ENCODE assay signal across 9 cellular contexts in the genomic region with DNA sequence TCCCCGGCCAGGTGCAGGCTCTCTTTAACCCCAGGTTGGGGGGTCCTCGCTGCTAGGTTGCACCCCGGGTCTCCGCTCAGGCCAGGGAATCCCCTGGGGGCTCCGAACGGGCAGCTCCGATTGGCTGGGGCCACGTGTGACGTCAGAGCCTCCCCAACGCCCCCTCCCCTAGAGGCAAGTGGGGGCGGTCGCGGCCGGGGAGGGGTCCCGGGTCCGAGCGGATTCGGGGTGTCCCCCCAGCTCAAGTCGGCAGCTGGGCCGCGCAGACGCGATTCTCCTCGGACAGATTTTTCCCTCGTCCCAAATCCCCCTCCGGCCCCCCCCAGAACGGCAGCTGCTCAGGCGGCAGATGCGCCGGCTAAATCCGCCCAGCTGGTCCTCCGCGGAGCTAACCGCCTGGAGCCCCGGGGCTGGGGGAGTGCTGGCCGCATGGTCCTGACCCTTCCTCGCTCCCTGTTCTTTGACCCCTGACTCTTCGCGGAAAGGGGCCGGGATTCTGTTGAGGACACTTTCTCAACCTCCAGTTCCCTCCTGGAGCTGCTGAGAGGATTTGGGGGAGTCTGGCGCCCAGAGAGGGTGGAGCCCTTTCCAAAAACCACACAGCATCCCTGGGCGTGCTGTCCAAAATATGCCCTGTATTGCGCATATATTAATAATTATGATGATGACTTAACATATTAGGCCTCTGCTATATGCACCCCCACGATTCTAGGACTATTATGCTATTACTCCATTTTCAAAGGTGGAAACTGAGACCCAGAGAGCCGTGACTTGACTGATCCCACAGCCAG. TPM values are rescaled to one million over a fixed set of nuclear protein-coding genes. Genes with fewer than 3 reads are reported as not detected.
DNase-seq lines count a peak whose midpoint lies in the region; ATAC-seq and TF ChIP-seq lines count a peak whose summit lies in the region.
"Had no signal": no experiment of that assay in that cellular context is flagged by ENCODE, and none has a peak within 500 bp of the region (broad histone marks: within the 10 kb centered on the region; RNA-seq: fewer than 3 reads in every experiment).

No MANE protein-coding gene starts in this region.

- H3K9me2 ChIP-seq in Loucy (replicated peaks; ENCODE audit: low read depth, low read length), result no peaks in the 10 kb centered on the region

- DNase-seq in Caco-2, result no peak
- peak; percentile 85 for DNase-seq in osteoblast (ENCODE audit: insufficient read length, low spot score, missing footprints)
- no peak for DNase-seq in activated CD8-positive, alpha-beta memory T cell treated with anti-CD3 and anti-CD28 coated beads, Interleukin-2, amount 50 U/mL, for 48 hours

- POLR2A ChIA-PET in Caco-2 (lab: Charles Lee), result no interaction called here

- no peak overlapping the region for H3K27ac Mint-ChIP-seq in Caco-2 (ENCODE audit: unreplicated experiment)
- no peak overlapping the region for H3K27ac Mint-ChIP-seq in activated T-helper 17 cell treated with anti-CD3 and anti-CD28 coated beads, Interleukin-2, amount 50 U/mL, for 72 hours

- no peak overlapping the region for H3K9ac ChIP-seq in Loucy (ENCODE audit: low read depth, low read length, poor library complexity, severe bottlenecking)
- no peak overlapping the region for H3K9ac ChIP-seq in duodenal mucosa (ENCODE audit: low read depth in 1 of 2, low read length in 2 of 2)

- H3K4me2 ChIP-seq in Loucy (ENCODE audit: low read depth, low read length, poor library complexity, severe bottlenecking) (peak overlapping the region; percentile 74), osteoblast (ENCODE audit: insufficient read depth, low read length) (peak overlapping the region; percentile 39)

- no peaks in the 10 kb centered on the region for H3K9me3 Mint-ChIP-seq in Caco-2 (ENCODE audit: unreplicated experiment)
- no peaks in the 10 kb centered on the region for H3K9me3 Mint-ChIP-seq in activated T-helper 17 cell treated with anti-CD3 and anti-CD28 coated beads, Interleukin-2, amount 50 U/mL, for 72 hours

- H3F3A ChIP-seq in Loucy (ENCODE audit: low read depth), result no peaks in the 10 kb centered on the region

- peaks cover 9% of the 10 kb centered on the region for H3K4me1 Mint-ChIP-seq in Caco-2 (ENCODE audit: low read depth, unreplicated experiment)
- peaks cover 8% of the 10 kb centered on the region for H3K4me1 Mint-ChIP-seq in activated T-helper 17 cell treated with anti-CD3 and anti-CD28 coated beads, Interleukin-2, amount 50 U/mL, for 72 hours

- H2AFZ ChIP-seq in Loucy (ENCODE audit: low read length) (peak overlapping the region; percentile 77), osteoblast (ENCODE audit: low read length) (no peak overlapping the region)

- intact Hi-C loops in Caco-2 (cut with micrococcal nuclease; ENCODE audit: unreplicated experiment), result loop anchor here (5.0 kb wide), 1 partner anchor 37 kb away; no protein-coding TSS in a partner anchor

- peaks cover 12% of the 10 kb centered on the region for H3K27me3 Mint-ChIP-seq in Caco-2 (ENCODE audit: insufficient read depth, unreplicated experiment)
- H3K27me3 Mint-ChIP-seq in activated T-helper 17 cell treated with anti-CD3 and anti-CD28 coated beads, Interleukin-2, amount 50 U/mL, for 72 hours, result peaks cover 31% of the 10 kb centered on the region

- no peaks in the 10 kb centered on the region for H3K79me2 ChIP-seq in Loucy (ENCODE audit: insufficient read depth, low read length)
- no peaks in the 10 kb centered on the region for H3K79me2 ChIP-seq in osteoblast (ENCODE audit: insufficient read depth, low read length)

- H3K4me3 ChIP-seq in Caco-2 (ENCODE audit: low read depth, low read length) (peak overlapping the region; percentile 52), Loucy (ENCODE audit: low read length, poor library complexity, severe bottlenecking) (peak overlapping the region; percentile 70), duodenal mucosa (ENCODE audit: low read depth in 1 of 2, low read length in 2 of 2) (peak overlapping the region; percentile 22 to 36), osteoblast (ENCODE audit: insufficient read depth, low read length) (peak overlapping the region; percentile 25)

- no peaks in the 10 kb centered on the region for H4K20me1 ChIP-seq in Loucy (ENCODE audit: insufficient read depth, low read length, poor library complexity, severe bottlenecking)
- no peaks in the 10 kb centered on the region for H4K20me1 ChIP-seq in osteoblast (ENCODE audit: insufficient read depth, low read length)

- no peak for TF ChIP-seq CTCF in Caco-2 (IDR thresholded peaks at IDR 0.05; ENCODE audit: insufficient read depth in 1 of 2, low read depth in 1 of 2, low read length in 1 of 2, severe bottlenecking in 1 of 2, unreplicated experiment in 1 of 2)
- TF ChIP-seq CTCF in Loucy (conservative IDR thresholded peaks at IDR 0.05; ENCODE audit: low read length), result no peak
- TF ChIP-seq CTCF in osteoblast (IDR thresholded peaks at IDR 0.05; ENCODE audit: extremely low read depth, low read depth, low read length), result no peak

- H3K27ac ChIP-seq in duodenal mucosa (ENCODE audit: low read depth, low read length), result no peak overlapping the region
- no peak overlapping the region for H3K27ac ChIP-seq in osteoblast (ENCODE audit: low read depth, low read length)

- H3K36me3 ChIP-seq in Caco-2 (ENCODE audit: control insufficient read depth, insufficient read depth, low read length) (no peaks in the 10 kb centered on the region), Loucy (ENCODE audit: insufficient read depth, low read length) (no peaks in the 10 kb centered on the region), duodenal mucosa (ENCODE audit: control insufficient read depth in 1 of 2, insufficient read depth in 2 of 2, low read length in 2 of 2) (no peaks in the 10 kb centered on the region), osteoblast (ENCODE audit: insufficient read depth, low read length) (no peaks in the 10 kb centered on the region)

- BruUV-seq in Caco-2 (replicated peaks; lab: Mats Ljungman, UMichigan), result no TSS peak

- H3K9me3 ChIP-seq in Caco-2 (no peaks in the 10 kb centered on the region), Loucy (ENCODE audit: insufficient read depth, low read depth, low read length) (no peaks in the 10 kb centered on the region), duodenal mucosa (ENCODE audit: control insufficient read depth in 1 of 2, low read length in 2 of 2) (no peaks in the 10 kb centered on the region), osteoblast (ENCODE audit: low read depth, low read length) (no peaks in the 10 kb centered on the region)

- H3K4me3 Mint-ChIP-seq in Caco-2 (ENCODE audit: unreplicated experiment), result peak overlapping the region; percentile 54
- H3K4me3 Mint-ChIP-seq in activated T-helper 17 cell treated with anti-CD3 and anti-CD28 coated beads, Interleukin-2, amount 50 U/mL, for 72 hours, result no peak overlapping the region

- no peak for ATAC-seq in GM19324 (IDR thresholded peaks at IDR 0.05; ENCODE audit: low FRiP score, unreplicated experiment)
- no peak for ATAC-seq in HG02981 (IDR thresholded peaks at IDR 0.05; ENCODE audit: unreplicated experiment)
- ATAC-seq in activated T-helper 17 cell treated with anti-CD3 and anti-CD28 coated beads, Interleukin-2, amount 50 U/mL, for 72 hours (replicated peaks), result no peak

- peaks cover 13% of the 10 kb centered on the region for H3K4me1 ChIP-seq in Caco-2
- H3K4me1 ChIP-seq in Loucy (ENCODE audit: insufficient read depth, low read length, poor library complexity, severe bottlenecking), result peaks cover 8% of the 10 kb centered on the region
- H3K4me1 ChIP-seq in duodenal mucosa (ENCODE audit: control insufficient read depth in 1 of 2, insufficient read depth in 2 of 2, low read length in 2 of 2), result peaks cover 0 to 4% of the 10 kb centered on the region in 2 donors
- H3K4me1 ChIP-seq in osteoblast (ENCODE audit: insufficient read depth, low read length), result no peaks in the 10 kb centered on the region

- H3K27me3 ChIP-seq in Caco-2 (replicated peaks; ENCODE audit: control insufficient read depth, insufficient read depth, low read length), result no peaks in the 10 kb centered on the region
- no peaks in the 10 kb centered on the region for H3K27me3 ChIP-seq in Loucy (ENCODE audit: insufficient read depth, low read length, poor library complexity, severe bottlenecking)
- H3K27me3 ChIP-seq in duodenal mucosa (ENCODE audit: control insufficient read depth in 1 of 2, insufficient read depth in 2 of 2, low read length in 2 of 2), result peaks cover 47 to 59% of the 10 kb centered on the region in 2 donors
- peaks cover 37% of the 10 kb centered on the region for H3K27me3 ChIP-seq in osteoblast (ENCODE audit: insufficient read depth, low read length)

- no peaks in the 10 kb centered on the region for H3K36me3 Mint-ChIP-seq in Caco-2 (ENCODE audit: insufficient read depth, unreplicated experiment)
- H3K36me3 Mint-ChIP-seq in activated T-helper 17 cell treated with anti-CD3 and anti-CD28 coated beads, Interleukin-2, amount 50 U/mL, for 72 hours (ENCODE audit: low read depth), result peaks cover 8% of the 10 kb centered on the region

- CTCF ChIA-PET in Caco-2 (lab: Charles Lee), result interaction anchor here (0.6 kb wide), 1 partner anchor 8 kb away, joined by 3 read pairs; no protein-coding TSS in a partner anchor

RNA-seq across cellular contexts. Expression of a gene that starts 25.4 kb away (rescaled TPM):
- total RNA-seq in Caco-2 (2022) (0.39 and 0.44 TPM in 2 replicates), osteoblast (0.29 and 0.36 TPM in 2 replicates)
- total RNA-seq in activated T-helper 17 cell treated with anti-CD3 and anti-CD28 coated beads, Interleukin-2, amount 50 U/mL, for 72 hours, result under 1 TPM in 1 of 2 donors, not detected in 1; 0.05 TPM
- total RNA-seq: T-helper 1 cell treated with Interleukin-12 subunit alpha and Interleukin-12 subunit beta and Interleukin-4 antibody, amounts not matched to agents 30 ng/mL and 1 ng/mL, for 36 hours had no signal

RNA-seq across cellular contexts. Expression of a gene that starts 45.0 kb away (rescaled TPM):
- total RNA-seq in Caco-2 (2022) (0.32 and 0.61 TPM in 2 replicates), osteoblast (not detected in 2 replicates)
- under 1 TPM; 0.53 to 0.93 TPM for total RNA-seq in activated T-helper 17 cell treated with anti-CD3 and anti-CD28 coated beads, Interleukin-2, amount 50 U/mL, for 72 hours

RNA-seq across cellular contexts. Expression of a gene that starts 49.8 kb away (rescaled TPM):
- total RNA-seq in Caco-2 (2022), result 0.73 and 0.84 TPM in 2 replicates
- total RNA-seq in osteoblast, result 0.36 TPM in 1 of 2 replicates, not detected in the other
- under 1 TPM in 1 of 2 donors, not detected in 1; 0.17 TPM for total RNA-seq in activated T-helper 17 cell treated with anti-CD3 and anti-CD28 coated beads, Interleukin-2, amount 50 U/mL, for 72 hours
- total RNA-seq: T-helper 1 cell treated with Interleukin-12 subunit alpha and Interleukin-12 subunit beta and Interleukin-4 antibody, amounts not matched to agents 30 ng/mL and 1 ng/mL, for 36 hours had no signal

RNA-seq across cellular contexts. Expression of a gene that starts 54.5 kb away (rescaled TPM):
- 19.6 and 21.8 TPM in 2 replicates for total RNA-seq in Caco-2 (2022)
- total RNA-seq in osteoblast, result 1.8 TPM in 2 replicates
- 10 to 100 TPM; 18.0 to 23.6 TPM for total RNA-seq in activated T-helper 17 cell treated with anti-CD3 and anti-CD28 coated beads, Interleukin-2, amount 50 U/mL, for 72 hours
